In genomic region chr6:26124550-26125014, GRCh38 we compare ENCODE assay signal across 8 cellular contexts. TPM values are rescaled to one million over a fixed set of nuclear protein-coding genes. Genes with fewer than 3 reads are reported as not detected.
DNase-seq lines count a peak whose midpoint lies in the region; ATAC-seq and TF ChIP-seq lines count a peak whose summit lies in the region.

No MANE protein-coding gene starts in this region.

- no peaks in the 10 kb centered on the region for H3K36me3 ChIP-seq in CD8-positive, alpha-beta memory T cell (ENCODE audit: insufficient read depth, low read length)

- POLR2A ChIA-PET in CD8-positive, alpha-beta memory T cell (lab: Charles Lee), result interaction anchor here (0.5 to 8.4 kb wide), 42 partner anchors 12 to 1768 kb away, joined by 3 to 958 read pairs (median 21); partner anchors contain the start of genes HFE and ZNF184

- H3K4me1 ChIP-seq in CD8-positive, alpha-beta memory T cell (ENCODE audit: insufficient read depth, low read length), result peaks cover 35% of the 10 kb centered on the region

- peaks cover 3 to 60% (median 9%) of the 10 kb centered on the region in 3 donors for H3K36me3 Mint-ChIP-seq in CD8-positive, alpha-beta memory T cell
- no peaks in the 10 kb centered on the region for H3K36me3 Mint-ChIP-seq in glutamatergic neuron (ENCODE audit: unreplicated experiment)

- H3K27me3 ChIP-seq in CD8-positive, alpha-beta memory T cell (ENCODE audit: insufficient read depth, low read length, poor library complexity, severe bottlenecking), result no peaks in the 10 kb centered on the region

- TF ChIP-seq CTCF in WI38 (IDR thresholded peaks at IDR 0.05; ENCODE audit: low read depth, low read length), result no peak
- TF ChIP-seq CTCF in glutamatergic neuron (IDR thresholded peaks at IDR 0.05; ENCODE audit: partially characterized antibody, unreplicated experiment), result no peak
- no peak for TF ChIP-seq CTCF in GM10266 (IDR thresholded peaks at IDR 0.05; ENCODE audit: control insufficient read depth, insufficient read depth, low read depth, missing control alignments)

- peak in 2 of 5 donors; percentile 57 to 70 for DNase-seq in CD8-positive, alpha-beta memory T cell
- peak; percentile 65 for DNase-seq in HT-29 (ENCODE audit: low spot score)
- DNase-seq in glutamatergic neuron, result no peak
- no peak for DNase-seq in sciatic nerve (ENCODE audit: low spot score)
- DNase-seq in DMS79 treated with DMSO at 0.1 percent for 48 hours (lab: John Stamatoyannopoulos, UW), result no peak
- no peak for DNase-seq in GM10266 (ENCODE audit: extremely low spot score)

- ATAC-seq in sciatic nerve, result peak; percentile 1
- no peak for ATAC-seq in HG03432 (IDR thresholded peaks at IDR 0.05; ENCODE audit: unreplicated experiment)

- peak overlapping the region; percentile 92 to 100 (median 97) for H3K4me3 Mint-ChIP-seq in CD8-positive, alpha-beta memory T cell
- peak overlapping the region; percentile 98 for H3K4me3 Mint-ChIP-seq in glutamatergic neuron (ENCODE audit: unreplicated experiment)

- H3K27ac Mint-ChIP-seq in CD8-positive, alpha-beta memory T cell, result peak overlapping the region; percentile 95 to 99 (median 98)
- H3K27ac Mint-ChIP-seq in glutamatergic neuron (ENCODE audit: unreplicated experiment), result peak overlapping the region; percentile 98

- H3K27me3 Mint-ChIP-seq in CD8-positive, alpha-beta memory T cell, result peaks cover 0 to 10% of the 10 kb centered on the region in 2 donors
- H3K27me3 Mint-ChIP-seq in glutamatergic neuron (ENCODE audit: unreplicated experiment), result peaks cover 23% of the 10 kb centered on the region

- H3K9me3 Mint-ChIP-seq in CD8-positive, alpha-beta memory T cell, result peaks cover 0 to 4% (median 0%) of the 10 kb centered on the region in 5 donors
- peaks cover 30% of the 10 kb centered on the region for H3K9me3 Mint-ChIP-seq in glutamatergic neuron (ENCODE audit: unreplicated experiment)

- CTCF ChIA-PET in CD8-positive, alpha-beta memory T cell (lab: Charles Lee), result interaction anchor here (0.7 to 6.4 kb wide), 26 partner anchors 9 to 1770 kb away, joined by 3 to 174 read pairs (median 8); a partner anchor contains a TSS

- H3K4me3 ChIP-seq in CD8-positive, alpha-beta memory T cell (ENCODE audit: low read length), result peak overlapping the region; percentile 90
- peak overlapping the region; percentile 87 for H3K4me3 ChIP-seq in WI38 (ENCODE audit: low read depth, low read length)

- peaks cover 38 to 54% (median 53%) of the 10 kb centered on the region in 3 donors for H3K4me1 Mint-ChIP-seq in CD8-positive, alpha-beta memory T cell
- peaks cover 5% of the 10 kb centered on the region for H3K4me1 Mint-ChIP-seq in glutamatergic neuron (ENCODE audit: low read depth, unreplicated experiment)

- no peaks in the 10 kb centered on the region for H3K9me3 ChIP-seq in CD8-positive, alpha-beta memory T cell (ENCODE audit: low read length)

- peak overlapping the region; percentile 97 for H3K27ac ChIP-seq in CD8-positive, alpha-beta memory T cell (ENCODE audit: low read depth, low read length)

- intact Hi-C loops in sciatic nerve (cut with DNase I), result no loop called here

RNA-seq across cellular contexts. Expression of gene HFE, which starts 37.4 kb away (rescaled TPM):
- 1 to 10 TPM in 1 of 2 experiments, under 1 TPM in 1; 0.37 to 1.1 TPM for total RNA-seq in CD8-positive, alpha-beta memory T cell
- polyA plus RNA-seq in CD8-positive, alpha-beta memory T cell, result 4.8 TPM
- 7.3 and 8.7 TPM in 2 replicates for total RNA-seq in HT-29 (2014; rRNA removed; shearing (Covaris generic))
- total RNA-seq in glutamatergic neuron (ENCODE audit: unreplicated experiment) (not detected), sciatic nerve (13.9 TPM)
